Comparison of ENCODE assay signal across 1 cellular context in genomic region chr2:62236499-62236898, GRCh38.
TF ChIP-seq lines count a peak whose summit lies in the region.

No MANE protein-coding gene starts in this region.

TF ChIP-seq in liver, 16 proteins besides CTCF, POLR2A, EP300 and RAD21 (continued from another document):
- TF ChIP-seq ZBTB33 (IDR thresholded peaks at IDR 0.05), result no peak
- TF ChIP-seq FOXA2 (IDR thresholded peaks at IDR 0.05), result no peak
- no peak for TF ChIP-seq TAF1 (conservative IDR thresholded peaks at IDR 0.05)
- peak; percentile 44 to 71 for TF ChIP-seq HNF4A (conservative IDR thresholded peaks at IDR 0.05)
- peak; percentile 23 for TF ChIP-seq HNF4G (IDR thresholded peaks at IDR 0.05)
- no peak for TF ChIP-seq MAX (IDR thresholded peaks at IDR 0.05)
- no peak for TF ChIP-seq YY1 (IDR thresholded peaks at IDR 0.05)
- no peak for TF ChIP-seq SP1 (IDR thresholded peaks at IDR 0.05)
- TF ChIP-seq NR2F2 (IDR thresholded peaks at IDR 0.05), result peak; percentile 20
- no peak for TF ChIP-seq REST (IDR thresholded peaks at IDR 0.05)
- no peak for TF ChIP-seq FOXA1 (IDR thresholded peaks at IDR 0.05)
- no peak for TF ChIP-seq JUND (IDR thresholded peaks at IDR 0.05)
- TF ChIP-seq EGR1 (IDR thresholded peaks at IDR 0.05; ENCODE audit: low read depth in 2 of 2), result no peak
- TF ChIP-seq RXRA (IDR thresholded peaks at IDR 0.05), result peak in 1 of 2 donors; percentile 59
